ENCODE assay signal across 10 cellular contexts in the genomic region with DNA sequence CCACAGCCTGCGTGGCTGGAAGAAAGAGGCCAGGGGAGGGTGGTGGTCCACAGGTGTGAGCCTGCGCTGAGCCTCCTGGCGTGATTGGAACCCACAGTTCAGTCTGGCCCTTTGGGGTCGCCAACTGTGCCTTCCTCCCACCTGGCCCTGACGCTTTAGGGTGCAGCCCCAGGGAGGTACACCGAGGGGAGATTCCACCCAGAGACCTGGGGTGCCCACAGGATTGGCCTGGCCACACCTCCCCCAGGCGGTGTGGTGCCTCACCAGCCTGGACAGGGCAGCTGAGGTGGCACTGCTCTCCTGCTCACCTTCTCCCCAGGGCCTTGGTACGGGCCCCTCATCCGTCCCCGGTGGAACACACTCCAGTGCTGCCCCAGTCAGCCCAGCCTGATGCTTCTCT. TPM values are rescaled to one million over a fixed set of nuclear protein-coding genes. Genes with fewer than 3 reads are reported as not detected.
A peak's percentile ranks its signal among the peaks of the same experiment; 100 is the strongest.
DNase-seq lines count a peak whose midpoint lies in the region; ATAC-seq and TF ChIP-seq lines count a peak whose summit lies in the region.
"Had no signal": no experiment of that assay in that cellular context is flagged by ENCODE, and none has a peak within 500 bp of the region (broad histone marks: within the 10 kb centered on the region; RNA-seq: fewer than 3 reads in every experiment).

No MANE protein-coding gene starts in this region.

- H3K4me1 Mint-ChIP-seq in activated naive CD8-positive, alpha-beta T cell treated with anti-CD3 and anti-CD28 coated beads for 36 hours = peaks cover 42% of the 10 kb centered on the region
- H3K4me1 Mint-ChIP-seq in nephron = peaks cover 5% of the 10 kb centered on the region

- peak overlapping the region; percentile 10 for H3K4me3 Mint-ChIP-seq in activated naive CD8-positive, alpha-beta T cell treated with anti-CD3 and anti-CD28 coated beads for 36 hours
- H3K4me3 Mint-ChIP-seq in nephron = peak overlapping the region; percentile 60 to 68 (median 65)

- no peaks in the 10 kb centered on the region for H3K27me3 Mint-ChIP-seq in activated naive CD8-positive, alpha-beta T cell treated with anti-CD3 and anti-CD28 coated beads for 36 hours
- peaks cover 5% of the 10 kb centered on the region for H3K27me3 Mint-ChIP-seq in nephron (ENCODE audit: low read depth)

- peaks cover 6% of the 10 kb centered on the region for H3K36me3 Mint-ChIP-seq in activated naive CD8-positive, alpha-beta T cell treated with anti-CD3 and anti-CD28 coated beads for 36 hours
- H3K36me3 Mint-ChIP-seq in nephron (ENCODE audit: low read depth) = no peaks in the 10 kb centered on the region

- no peaks in the 10 kb centered on the region for H3K9me3 Mint-ChIP-seq in activated naive CD8-positive, alpha-beta T cell treated with anti-CD3 and anti-CD28 coated beads for 36 hours
- no peaks in the 10 kb centered on the region for H3K9me3 Mint-ChIP-seq in nephron

- no peak for ATAC-seq in HG03469 (IDR thresholded peaks at IDR 0.05; ENCODE audit: unreplicated experiment)

- TF ChIP-seq CTCF in nephron (IDR thresholded peaks at IDR 0.05; ENCODE audit: unreplicated experiment in 3 of 3) = no peak

- H3K27ac Mint-ChIP-seq in activated naive CD8-positive, alpha-beta T cell treated with anti-CD3 and anti-CD28 coated beads for 36 hours = peak overlapping the region; percentile 34
- H3K27ac Mint-ChIP-seq in nephron = peak overlapping the region in 1 of 3 experiments; percentile 62

- DNase-seq in HT-29 (ENCODE audit: low spot score) (peak; percentile 42), NCI-H1417 (lab: John Stamatoyannopoulos, UW) (no peak), medulla oblongata (ENCODE audit: extremely low spot score) (no peak)
- DNase-seq in activated naive CD8-positive, alpha-beta T cell treated with anti-CD3 and anti-CD28 coated beads for 36 hours = no peak
- DNase-seq: DMS79, erythroblast, NCI-H2081 treated with DMSO at 0.1 percent for 48 hours had no signal

RNA-seq across cellular contexts. Expression of gene CLIC3, which starts 1.0 kb away (rescaled TPM):
- 17.0 and 24.1 TPM in 2 replicates for total RNA-seq in HT-29 (2014; rRNA removed; shearing (Covaris generic))
- not detected for total RNA-seq in activated naive CD8-positive, alpha-beta T cell treated with anti-CD3 and anti-CD28 coated beads for 36 hours

RNA-seq across cellular contexts. Expression of gene PAXX, which starts 5.1 kb away (rescaled TPM):
- total RNA-seq in HT-29 (2014; rRNA removed; shearing (Covaris generic)) = 169 and 179 TPM in 2 replicates
- 10 to 100 TPM; 57.2 to 60.1 TPM for total RNA-seq in activated naive CD8-positive, alpha-beta T cell treated with anti-CD3 and anti-CD28 coated beads for 36 hours

RNA-seq across cellular contexts. Expression of gene LCNL1, which starts 14.6 kb away (rescaled TPM):
- not detected in 2 replicates for total RNA-seq in HT-29 (2014; rRNA removed; shearing (Covaris generic))
- not detected for total RNA-seq in activated naive CD8-positive, alpha-beta T cell treated with anti-CD3 and anti-CD28 coated beads for 36 hours
- total RNA-seq: ascending aorta had no signal

RNA-seq across cellular contexts. Expression of gene PTGDS, which starts 20.1 kb away (rescaled TPM):
- total RNA-seq in HT-29 (2014; rRNA removed; shearing (Covaris generic)) = not detected in 2 replicates
- total RNA-seq in activated naive CD8-positive, alpha-beta T cell treated with anti-CD3 and anti-CD28 coated beads for 36 hours = not detected

RNA-seq across cellular contexts. Expression of gene ABCA2, which starts 30.7 kb away (rescaled TPM):
- 92.6 and 99.9 TPM in 2 replicates for total RNA-seq in HT-29 (2014; rRNA removed; shearing (Covaris generic))
- total RNA-seq in activated naive CD8-positive, alpha-beta T cell treated with anti-CD3 and anti-CD28 coated beads for 36 hours = 1 to 10 TPM; 4.2 to 4.9 TPM

Comparison
In these comparisons a context has a peak if more than half of its experiments do, and no peak if none do; other contexts are left out.
1. RNA of gene CLIC3, which starts 1.0 kb away (total RNA-seq): 17.0 to 24.1 TPM in HT-29; not detected in activated naive CD8-positive, alpha-beta T cell treated with anti-CD3 and anti-CD28 coated beads for 36 hours; every median in the first group is over 10 times any median in the second.